15 cellular contexts compared by ENCODE assay signal in the genomic region with DNA sequence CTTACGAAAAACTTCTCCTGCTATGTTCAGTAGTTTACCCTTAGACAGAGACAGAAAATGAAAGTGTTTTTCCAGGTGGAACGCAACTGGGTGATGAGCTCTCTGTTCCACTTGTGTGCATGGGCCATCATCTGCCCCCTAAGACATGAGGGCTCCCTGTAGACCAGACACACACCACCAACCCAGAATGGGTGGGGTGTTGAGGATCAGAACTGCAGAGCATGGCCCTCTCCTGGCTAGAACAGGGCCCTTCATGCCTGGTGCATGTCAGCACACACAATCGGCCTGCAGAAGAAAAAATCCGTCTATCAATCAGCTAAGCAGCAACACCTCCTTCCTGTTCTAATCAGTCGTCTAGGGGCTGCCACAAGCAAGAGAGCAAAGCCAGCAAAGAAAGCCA.
DNase-seq lines count a peak whose midpoint lies in the region; ATAC-seq, FAIRE-seq and TF ChIP-seq lines count a peak whose summit lies in the region.
"Had no signal": no experiment of that assay in that cellular context is flagged by ENCODE, and none has a peak within 500 bp of the region (broad histone marks: within the 10 kb centered on the region; RNA-seq: fewer than 3 reads in every experiment).

No MANE protein-coding gene starts in this region.

- no peaks in the 10 kb centered on the region for H3K4me1 ChIP-seq in H1 (replicated peaks in 1 of 4; ENCODE audit: control insufficient read depth in 3 of 4, insufficient read depth in 4 of 4, low read length in 3 of 4)
- no peaks in the 10 kb centered on the region for H3K4me1 ChIP-seq in kidney (ENCODE audit: control insufficient read depth in 1 of 2, insufficient read depth in 1 of 2, low read depth in 1 of 2, low read length in 2 of 2)
- no peaks in the 10 kb centered on the region for H3K4me1 ChIP-seq in Caco-2

- H2BK20ac ChIP-seq in H1 (ENCODE audit: low read length): no peak overlapping the region

- no peak overlapping the region for H4K91ac ChIP-seq in H1 (replicated peaks; ENCODE audit: insufficient read length, low read length)

- H3K27me3 Mint-ChIP-seq in Caco-2 (ENCODE audit: insufficient read depth, unreplicated experiment): peaks cover 8% of the 10 kb centered on the region

- WGBS in H1 (ENCODE audit: extremely low coverage in 1 of 2, insufficient coverage in 1 of 2, insufficient read length in 1 of 2, insufficient replicate concordance in 2 of 2, low coverage in 1 of 2, low lambda C conversion rate in 2 of 2, missing lambda C conversion rate in 1 of 2), 2 experiments: 87% methylated on average over 5 of the region's 5 CpGs; no CpG with 5 or more reads in 1 of the 2 experiments

- H3K14ac ChIP-seq in H1 (ENCODE audit: insufficient read length): no peak overlapping the region

- intact Hi-C loops in kidney (cut with DNase I) (no loop called here), Caco-2 (cut with micrococcal nuclease; ENCODE audit: unreplicated experiment) (no loop called here)

- in situ Hi-C loops in GM13976 (cut with MboI; ENCODE audit: low sequenced_read_pairs, unreplicated experiment): no loop called here

- H4K20me1 ChIP-seq in H1 (replicated peaks in 1 of 2; ENCODE audit: control insufficient read depth in 1 of 2, insufficient read depth in 2 of 2, low read length in 2 of 2): no peaks in the 10 kb centered on the region

- TF ChIP-seq POLR2A in H1 (IDR thresholded peaks at IDR 0.05; ENCODE audit: control extremely low read depth in 1 of 2, low read depth in 2 of 2, low read length in 2 of 2): no peak

- CTCF ChIA-PET in H1 (lab: Charles Lee; ENCODE audit: partially characterized antibody): interaction anchor here (1.3 kb wide), 1 partner anchor 10 kb away, joined by 4 read pairs; no protein-coding TSS in a partner anchor
- CTCF ChIA-PET in Caco-2 (lab: Charles Lee): no interaction called here

- no peaks in the 10 kb centered on the region for H3K27me3 ChIP-seq in H1 (replicated peaks in 1 of 4; ENCODE audit: control insufficient read depth in 3 of 4, extremely low read depth in 1 of 4, insufficient read depth in 3 of 4, low read length in 3 of 4)
- no peaks in the 10 kb centered on the region; the same call in 1 of the 2 replicates for H3K27me3 ChIP-seq in Caco-2 (replicated peaks; ENCODE audit: control insufficient read depth, insufficient read depth, low read length)

- H3K18ac ChIP-seq in H1 (ENCODE audit: extremely low read depth, low read length): no peak overlapping the region

- POLR2A ChIA-PET in H1 (lab: Charles Lee; ENCODE audit: partially characterized antibody) (no interaction called here), Caco-2 (lab: Charles Lee) (no interaction called here)

- TF ChIP-seq CTCF in GM13976 (IDR thresholded peaks at IDR 0.05; ENCODE audit: borderline replicate concordance, control extremely low read depth, extremely low read depth, insufficient read depth, missing control alignments) (peak; percentile 4), H1 (IDR thresholded peaks at IDR 0.05; ENCODE audit: control extremely low read depth in 1 of 3, insufficient read depth in 1 of 3, low read depth in 1 of 3, low read length in 3 of 3) (no peak), kidney (IDR thresholded peaks at IDR 0.05; ENCODE audit: borderline replicate concordance, extremely low read depth, insufficient read depth) (no peak), Caco-2 (IDR thresholded peaks at IDR 0.05; ENCODE audit: insufficient read depth in 1 of 2, low read depth in 1 of 2, low read length in 1 of 2, severe bottlenecking in 1 of 2, unreplicated experiment in 1 of 2) (no peak)

- no peak overlapping the region for H4K5ac ChIP-seq in H1 (ENCODE audit: insufficient read length, low read depth, low read length)

- no peaks in the 10 kb centered on the region for H3K79me2 ChIP-seq in H1 (ENCODE audit: control insufficient read depth in 1 of 2, insufficient read depth in 2 of 2, low read length in 2 of 2)

- H3K4me3 ChIP-seq in H1 (ENCODE audit: extremely low read depth in 1 of 4, insufficient read depth in 2 of 4, low read depth in 3 of 4, low read length in 4 of 4) (no peak overlapping the region), kidney (ENCODE audit: low read length in 2 of 2) (no peak overlapping the region), Caco-2 (ENCODE audit: low read depth, low read length) (no peak overlapping the region)

- H4K8ac ChIP-seq in H1 (ENCODE audit: extremely low read depth, insufficient read depth, low read length): no peak overlapping the region

- no peak overlapping the region for H2BK12ac ChIP-seq in H1 (ENCODE audit: low read depth, low read length)

- BruUV-seq in Caco-2 (replicated peaks; lab: Mats Ljungman, UMichigan): no TSS peak

- H3K23me2 ChIP-seq in H1 (ENCODE audit: low read depth, low read length): no peaks in the 10 kb centered on the region

- H2BK120ac ChIP-seq in H1 (replicated peaks; ENCODE audit: low read depth, low read length): no peak overlapping the region

- H3K4me1 Mint-ChIP-seq in Caco-2 (ENCODE audit: low read depth, unreplicated experiment): no peaks in the 10 kb centered on the region

- no peak overlapping the region for H2BK15ac ChIP-seq in H1 (ENCODE audit: low read length)

- H3K79me1 ChIP-seq in H1 (ENCODE audit: low read depth, low read length): no peaks in the 10 kb centered on the region

- H3K4me2 ChIP-seq in H1 (ENCODE audit: insufficient read depth in 1 of 2, low read depth in 2 of 2, low read length in 2 of 2): no peak overlapping the region

- H3K23ac ChIP-seq in H1 (ENCODE audit: insufficient read length): no peak overlapping the region

- H3K9me3 ChIP-seq in H1 (ENCODE audit: insufficient read depth in 2 of 2, low read depth in 1 of 2, low read length in 1 of 2) (no peaks in the 10 kb centered on the region), kidney (ENCODE audit: control insufficient read depth in 1 of 2, low read length in 2 of 2) (no peaks in the 10 kb centered on the region), Caco-2 (no peaks in the 10 kb centered on the region)

- H3K27ac ChIP-seq in H1 (ENCODE audit: low read depth, low read length) (no peak overlapping the region), kidney (ENCODE audit: low read depth in 2 of 2, low read length in 2 of 2) (no peak overlapping the region)
- H3K27ac ChIP-seq: C4-2B had no signal

- H3K9ac ChIP-seq in H1 (replicated peaks in 1 of 4; ENCODE audit: extremely low read depth in 1 of 4, low read depth in 3 of 4, low read length in 3 of 4) (no peak overlapping the region), kidney (ENCODE audit: low read length in 2 of 2) (no peak overlapping the region)

- no peak overlapping the region for H3K4ac ChIP-seq in H1 (replicated peaks; ENCODE audit: insufficient read length, low read depth, low read length)

- no peak overlapping the region for H3K56ac ChIP-seq in H1 (replicated peaks; ENCODE audit: insufficient read length, low read depth, low read length)

- no peak for DNase-seq in GM13976 (ENCODE audit: low spot score)
- DNase-seq in H1 (ENCODE audit: low read depth in 1 of 2, low spot score in 2 of 2): no peak
- no peak for DNase-seq in kidney
- no peak for DNase-seq in Caco-2
- no peak for DNase-seq in anterior cingulate cortex (lab: John Stamatoyannopoulos, UW)
- DNase-seq in germinal center (ENCODE audit: low spot score): no peak
- DNase-seq: aorta; effector CD8-positive, alpha-beta T cell; Kasumi-1; left cardiac atrium had no signal

- no peak overlapping the region for H3K4me3 Mint-ChIP-seq in Caco-2 (ENCODE audit: unreplicated experiment)

- H2BK5ac ChIP-seq in H1 (ENCODE audit: low read depth, low read length): no peak overlapping the region

- H2AFZ ChIP-seq in H1 (ENCODE audit: low read length): 0 out of 2 replicates have a peak overlapping the region, but pooled peaks have one; percentile 36

- TF ChIP-seq EP300 in H1 (IDR thresholded peaks at IDR 0.05; ENCODE audit: borderline replicate concordance in 1 of 2, low read depth in 2 of 2, low read length in 2 of 2): no peak

- H2AK5ac ChIP-seq in H1 (ENCODE audit: low read depth, low read length): no peak overlapping the region

- no peak overlapping the region for H3K27ac Mint-ChIP-seq in Caco-2 (ENCODE audit: unreplicated experiment)

- no peak for TF ChIP-seq RAD21 in H1 (IDR thresholded peaks at IDR 0.05 in 1 of 2, conservative IDR thresholded peaks at IDR 0.05 in 1 of 2; ENCODE audit: low read depth in 2 of 2, low read length in 2 of 2)

- no peaks in the 10 kb centered on the region for H3K9me3 Mint-ChIP-seq in Caco-2 (ENCODE audit: unreplicated experiment)

- no peaks in the 10 kb centered on the region for H3K36me3 ChIP-seq in H1 (ENCODE audit: control insufficient read depth in 2 of 4, insufficient read depth in 4 of 4, low read length in 3 of 4)
- no peaks in the 10 kb centered on the region for H3K36me3 ChIP-seq in kidney (ENCODE audit: control insufficient read depth in 1 of 2, insufficient read depth in 2 of 2, low read length in 2 of 2)
- no peaks in the 10 kb centered on the region for H3K36me3 ChIP-seq in Caco-2 (ENCODE audit: control insufficient read depth, insufficient read depth, low read length)

- H3K36me3 Mint-ChIP-seq in Caco-2 (ENCODE audit: insufficient read depth, unreplicated experiment): no peaks in the 10 kb centered on the region

- no peak for FAIRE-seq in H1 (lab: Jason Lieb, UNC)
- no peak for FAIRE-seq in kidney (lab: Jason Lieb, UNC)
- FAIRE-seq: G401.6, TTC549 had no signal

- peak; percentile 33 for ATAC-seq in GM19468 (IDR thresholded peaks at IDR 0.05; ENCODE audit: extremely low read depth, unreplicated experiment)
- peak; percentile 46 for ATAC-seq in HG03066 (IDR thresholded peaks at IDR 0.05; ENCODE audit: low read depth, unreplicated experiment)
- ATAC-seq: left cardiac atrium had no signal

TF ChIP-seq in H1, 55 proteins besides CTCF, POLR2A, EP300 and RAD21:
- TF ChIP-seq CHD1 (IDR thresholded peaks at IDR 0.05; ENCODE audit: low read depth, low read length): no peak
- no peak for TF ChIP-seq RBBP5 (IDR thresholded peaks at IDR 0.05; ENCODE audit: borderline replicate concordance, low read depth, low read length)
- TF ChIP-seq POLR2AphosphoS5 (IDR thresholded peaks at IDR 0.05; ENCODE audit: low read depth, low read length): no peak
- TF ChIP-seq KDM1A (IDR thresholded peaks at IDR 0.05; ENCODE audit: borderline replicate concordance, low read length): no peak
- TF ChIP-seq HDAC6 (IDR thresholded peaks at IDR 0.05; ENCODE audit: low read depth, low read length): no peak
- no peak for TF ChIP-seq CTBP2 (IDR thresholded peaks at IDR 0.05; ENCODE audit: borderline replicate concordance, insufficient read depth, insufficient read length, low read length)
- no peak for TF ChIP-seq SIRT6 (IDR thresholded peaks at IDR 0.05; ENCODE audit: low read length)
- no peak for TF ChIP-seq CBX8 (IDR thresholded peaks at IDR 0.05; ENCODE audit: borderline replicate concordance, low read depth, low read length)
